Comparison of ENCODE assay signal across 1 cellular context in genomic region chr9:124292696-124293593, GRCh38.
TF ChIP-seq lines count a peak whose summit lies in the region.

No MANE protein-coding gene starts in this region.

TF ChIP-seq in HCT116, 20 proteins besides CTCF, POLR2A, EP300 and RAD21 (continued from another document):
- TF ChIP-seq ZBTB33 (IDR thresholded peaks at IDR 0.05; ENCODE audit: extremely low read depth, insufficient replicate concordance, low read length) (no peak), ELF1 (IDR thresholded peaks at IDR 0.05; ENCODE audit: borderline replicate concordance, low read depth) (no peak), MAX (IDR thresholded peaks at IDR 0.05) (no peak), CEBPB (IDR thresholded peaks at IDR 0.05; ENCODE audit: low read depth) (no peak)
